8 cellular contexts compared by ENCODE assay signal in the genomic region with DNA sequence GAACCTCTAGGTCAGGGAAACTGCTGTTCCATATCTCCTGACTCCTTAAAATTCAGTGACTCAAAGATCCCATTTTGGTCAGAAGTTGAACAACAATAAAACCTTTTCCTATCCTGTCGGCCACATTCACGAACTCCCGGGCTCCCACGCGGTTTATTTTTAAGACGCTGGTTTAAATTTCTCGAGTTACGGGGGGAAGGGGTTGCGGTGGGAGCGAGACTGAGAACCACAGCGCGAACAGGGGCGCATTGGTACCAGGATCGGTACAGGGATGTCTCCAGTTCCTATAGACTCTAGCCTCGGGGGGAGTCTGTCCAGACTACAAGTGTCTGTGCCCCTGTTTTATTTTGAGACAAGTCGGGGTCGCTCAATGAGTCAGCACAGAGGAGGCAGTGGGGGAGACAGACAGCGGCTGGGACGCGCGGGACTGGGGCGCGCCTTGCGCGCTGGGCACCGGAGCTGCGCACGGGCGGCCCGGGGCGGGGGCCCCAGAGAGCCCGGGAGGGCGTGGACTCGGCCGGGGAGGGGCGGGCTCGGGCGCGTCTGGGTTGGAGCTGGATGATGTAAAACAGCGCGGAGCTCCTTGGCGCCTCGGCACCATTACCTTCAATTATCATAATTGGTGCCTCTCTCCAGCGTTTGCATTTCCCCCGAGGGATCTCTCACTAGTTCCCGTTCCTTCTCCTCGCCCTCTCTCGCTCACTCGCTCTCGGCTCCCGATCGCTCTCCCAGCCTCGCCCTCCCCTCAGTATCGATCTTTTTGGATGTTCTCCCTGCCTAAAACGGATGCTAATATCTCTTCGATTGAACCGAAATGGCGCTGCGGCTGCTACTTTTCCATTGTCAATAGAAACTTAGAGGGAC. TPM values are rescaled to one million over a fixed set of nuclear protein-coding genes. Genes with fewer than 3 reads are reported as not detected.
DNase-seq lines count a peak whose midpoint lies in the region; ATAC-seq and TF ChIP-seq lines count a peak whose summit lies in the region.

No MANE protein-coding gene starts in this region.

- WGBS in esophagus squamous epithelium, 2 donors: 1% methylated on average over 24 to 37 of the region's 59 CpGs

- H3K4me3 ChIP-seq in CD8-positive, alpha-beta T cell (ENCODE audit: low read depth, low read length): no peak overlapping the region
- H3K4me3 ChIP-seq in esophagus squamous epithelium: peak overlapping the region in 3 of 4 donors; percentile 28 to 63 (median 33)

- CTCF ChIA-PET in CD8-positive, alpha-beta T cell (lab: Charles Lee): no interaction called here
- CTCF ChIA-PET in activated CD8-positive, alpha-beta memory T cell treated with anti-CD3 and anti-CD28 coated beads, Interleukin-2, amount 10 ng/mL, durations not matched to agents 7 days and 5 days (lab: Charles Lee): interaction anchor here (1.3 kb wide), 1 partner anchor 12 kb away, joined by 3 read pairs; no protein-coding TSS in a partner anchor

- H3K4me1 ChIP-seq in CD8-positive, alpha-beta T cell (ENCODE audit: insufficient read depth, low read length): peaks cover 9% of the 10 kb centered on the region
- H3K4me1 ChIP-seq in esophagus squamous epithelium: peaks cover 3 to 13% (median 10%) of the 10 kb centered on the region in 3 donors

- H3K4me3 Mint-ChIP-seq in CD8-positive, alpha-beta T cell: peak overlapping the region; percentile 65
- H3K4me3 Mint-ChIP-seq in activated CD8-positive, alpha-beta memory T cell treated with anti-CD3 and anti-CD28 coated beads, Interleukin-2, amount 10 ng/mL, durations not matched to agents 7 days and 5 days: peak overlapping the region; percentile 73
- H3K4me3 Mint-ChIP-seq in natural killer cell treated with Interleukin-12 subunit alpha and Interleukin-12 subunit beta and Interleukin-15 and Interleukin-18, amount 100 ng/mL, for 72 hours: peak overlapping the region; percentile 50
- peak overlapping the region; percentile 93 for H3K4me3 Mint-ChIP-seq in type B pancreatic cell

- ATAC-seq in CD8-positive, alpha-beta T cell: peak; percentile 74
- peak; percentile 94 for ATAC-seq in activated CD8-positive, alpha-beta memory T cell treated with anti-CD3 and anti-CD28 coated beads, Interleukin-2, amount 10 ng/mL, durations not matched to agents 7 days and 5 days
- ATAC-seq in natural killer cell treated with Interleukin-12 subunit alpha and Interleukin-12 subunit beta and Interleukin-15 and Interleukin-18, amount 100 ng/mL, for 72 hours: peak; percentile 62 to 65
- ATAC-seq in GM18861 (IDR thresholded peaks at IDR 0.05; ENCODE audit: unreplicated experiment): no peak

- H3K9me3 Mint-ChIP-seq in CD8-positive, alpha-beta T cell: no peaks in the 10 kb centered on the region
- H3K9me3 Mint-ChIP-seq in activated CD8-positive, alpha-beta memory T cell treated with anti-CD3 and anti-CD28 coated beads, Interleukin-2, amount 10 ng/mL, durations not matched to agents 7 days and 5 days (ENCODE audit: low read depth): no peaks in the 10 kb centered on the region
- H3K9me3 Mint-ChIP-seq in natural killer cell treated with Interleukin-12 subunit alpha and Interleukin-12 subunit beta and Interleukin-15 and Interleukin-18, amount 100 ng/mL, for 72 hours: no peaks in the 10 kb centered on the region
- H3K9me3 Mint-ChIP-seq in type B pancreatic cell: peaks cover 6% of the 10 kb centered on the region

- H3K36me3 Mint-ChIP-seq in CD8-positive, alpha-beta T cell: no peaks in the 10 kb centered on the region
- H3K36me3 Mint-ChIP-seq in activated CD8-positive, alpha-beta memory T cell treated with anti-CD3 and anti-CD28 coated beads, Interleukin-2, amount 10 ng/mL, durations not matched to agents 7 days and 5 days: no peaks in the 10 kb centered on the region
- no peaks in the 10 kb centered on the region for H3K36me3 Mint-ChIP-seq in natural killer cell treated with Interleukin-12 subunit alpha and Interleukin-12 subunit beta and Interleukin-15 and Interleukin-18, amount 100 ng/mL, for 72 hours
- no peaks in the 10 kb centered on the region for H3K36me3 Mint-ChIP-seq in type B pancreatic cell

- no peak overlapping the region for H3K27ac Mint-ChIP-seq in CD8-positive, alpha-beta T cell
- no peak overlapping the region for H3K27ac Mint-ChIP-seq in activated CD8-positive, alpha-beta memory T cell treated with anti-CD3 and anti-CD28 coated beads, Interleukin-2, amount 10 ng/mL, durations not matched to agents 7 days and 5 days
- H3K27ac Mint-ChIP-seq in natural killer cell treated with Interleukin-12 subunit alpha and Interleukin-12 subunit beta and Interleukin-15 and Interleukin-18, amount 100 ng/mL, for 72 hours: no peak overlapping the region
- H3K27ac Mint-ChIP-seq in type B pancreatic cell: peak overlapping the region; percentile 85

- in situ Hi-C loops in GM13977 (cut with MboI; ENCODE audit: low pct_unique_long_range_greater_than_20kb, low sequenced_read_pairs, unreplicated experiment): loop anchor here (10.0 to 25.0 kb wide), 2 partner anchors 326 to 644 kb away; no protein-coding TSS in a partner anchor

- DNase-seq in CD8-positive, alpha-beta T cell: peak in 1 of 7 experiments; percentile 46
- peak; percentile 92 for DNase-seq in NCI-H1048 (lab: John Stamatoyannopoulos, UW)
- peak; percentile 62 for DNase-seq in activated CD8-positive, alpha-beta memory T cell treated with anti-CD3 and anti-CD28 coated beads, Interleukin-2, amount 10 ng/mL, durations not matched to agents 7 days and 5 days
- no peak for DNase-seq in esophagus squamous epithelium (lab: John Stamatoyannopoulos, UW)
- DNase-seq in natural killer cell treated with Interleukin-12 subunit alpha and Interleukin-12 subunit beta and Interleukin-15 and Interleukin-18, amount 100 ng/mL, for 72 hours (ENCODE audit: low spot score): no peak
- DNase-seq in type B pancreatic cell (ENCODE audit: extremely low spot score, unreplicated experiment): peak; percentile 78
- no peak for DNase-seq in GM13977 (ENCODE audit: low spot score)

- intact Hi-C loops in CD8-positive, alpha-beta T cell (cut with DNase I, micrococcal nuclease): loop anchor here in 1 of 2 experiments (10.0 kb wide), 1 partner anchor 234 kb away; no protein-coding TSS in a partner anchor
- intact Hi-C loops in esophagus squamous epithelium (cut with DNase I): no loop called here

- H3K9me3 ChIP-seq in CD8-positive, alpha-beta T cell (ENCODE audit: low read length): no peaks in the 10 kb centered on the region
- no peaks in the 10 kb centered on the region for H3K9me3 ChIP-seq in esophagus squamous epithelium

- peaks cover 18% of the 10 kb centered on the region for H3K4me1 Mint-ChIP-seq in CD8-positive, alpha-beta T cell (ENCODE audit: low read depth)
- H3K4me1 Mint-ChIP-seq in activated CD8-positive, alpha-beta memory T cell treated with anti-CD3 and anti-CD28 coated beads, Interleukin-2, amount 10 ng/mL, durations not matched to agents 7 days and 5 days: peaks cover 12% of the 10 kb centered on the region
- H3K4me1 Mint-ChIP-seq in natural killer cell treated with Interleukin-12 subunit alpha and Interleukin-12 subunit beta and Interleukin-15 and Interleukin-18, amount 100 ng/mL, for 72 hours (ENCODE audit: low read depth in 2 of 2): peaks cover 3 to 6% of the 10 kb centered on the region in 2 donors
- peaks cover 38% of the 10 kb centered on the region for H3K4me1 Mint-ChIP-seq in type B pancreatic cell (ENCODE audit: unreplicated experiment)

- H3K27me3 Mint-ChIP-seq in CD8-positive, alpha-beta T cell (ENCODE audit: low read depth): peaks cover 65% of the 10 kb centered on the region
- peaks cover 68% of the 10 kb centered on the region for H3K27me3 Mint-ChIP-seq in activated CD8-positive, alpha-beta memory T cell treated with anti-CD3 and anti-CD28 coated beads, Interleukin-2, amount 10 ng/mL, durations not matched to agents 7 days and 5 days
- H3K27me3 Mint-ChIP-seq in natural killer cell treated with Interleukin-12 subunit alpha and Interleukin-12 subunit beta and Interleukin-15 and Interleukin-18, amount 100 ng/mL, for 72 hours: peaks cover 52 to 56% of the 10 kb centered on the region in 2 donors
- peaks cover 34% of the 10 kb centered on the region for H3K27me3 Mint-ChIP-seq in type B pancreatic cell

- POLR2A ChIA-PET in CD8-positive, alpha-beta T cell (lab: Charles Lee): no interaction called here

- H3K36me3 ChIP-seq in CD8-positive, alpha-beta T cell (ENCODE audit: insufficient read depth, low read length): no peaks in the 10 kb centered on the region
- H3K36me3 ChIP-seq in esophagus squamous epithelium: no peaks in the 10 kb centered on the region

- no peak overlapping the region for H3K27ac ChIP-seq in CD8-positive, alpha-beta T cell (ENCODE audit: low read depth, low read length)
- H3K27ac ChIP-seq in esophagus squamous epithelium: no peak overlapping the region

- H3K27me3 ChIP-seq in CD8-positive, alpha-beta T cell (ENCODE audit: insufficient read depth, low read length): peaks cover 15% of the 10 kb centered on the region
- H3K27me3 ChIP-seq in esophagus squamous epithelium: peaks cover 0 to 92% (median 6%) of the 10 kb centered on the region in 4 donors

- no peak for TF ChIP-seq CTCF in CD8-positive, alpha-beta T cell (IDR thresholded peaks at IDR 0.05)
- TF ChIP-seq CTCF in esophagus squamous epithelium (IDR thresholded peaks at IDR 0.05) (no peak), type B pancreatic cell (conservative IDR thresholded peaks at IDR 0.05) (no peak), GM13977 (IDR thresholded peaks at IDR 0.05; ENCODE audit: extremely low read depth, insufficient read depth, missing control alignments) (no peak)

- no peak for TF ChIP-seq POLR2A in esophagus squamous epithelium (IDR thresholded peaks at IDR 0.05)

RNA-seq across cellular contexts. Expression of a gene that starts 8.7 kb away (rescaled TPM):
- total RNA-seq in CD8-positive, alpha-beta T cell: 1 to 10 TPM; 3.5 to 3.6 TPM
- 1 to 10 TPM in 1 of 2 experiments, under 1 TPM in 1; 0.41 to 1.0 TPM for total RNA-seq in activated CD8-positive, alpha-beta memory T cell treated with anti-CD3 and anti-CD28 coated beads, Interleukin-2, amount 10 ng/mL, durations not matched to agents 7 days and 5 days
- 1 to 10 TPM; 2.5 to 6.8 (median 4.4) TPM for total RNA-seq in esophagus squamous epithelium
- total RNA-seq in natural killer cell treated with Interleukin-12 subunit alpha and Interleukin-12 subunit beta and Interleukin-15 and Interleukin-18, amount 100 ng/mL, for 72 hours: under 1 TPM in 1 of 2 donors, not detected in 1; 0.14 TPM
- 36.9 and 57.3 TPM in 2 replicates for total RNA-seq in type B pancreatic cell (ENCODE audit: low replicate concordance)

Comparison
In these comparisons a context has a peak if more than half of its experiments do, and no peak if none do; other contexts are left out.
1. DNase-seq: peak in NCI-H1048 (single experiment), activated CD8-positive, alpha-beta memory T cell treated with anti-CD3 and anti-CD28 coated beads, Interleukin-2, amount 10 ng/mL, durations not matched to agents 7 days and 5 days (single experiment) and type B pancreatic cell (single experiment); none in esophagus squamous epithelium (single experiment), natural killer cell treated with Interleukin-12 subunit alpha and Interleukin-12 subunit beta and Interleukin-15 and Interleukin-18, amount 100 ng/mL, for 72 hours (single experiment) and GM13977 (single experiment).
2. Peak in every context shown above with its lines, with median percentiles within 50 percentile points of each other: H3K4me3 Mint-ChIP-seq.